ENCODE assay signal across 8 cellular contexts in the genomic region with DNA sequence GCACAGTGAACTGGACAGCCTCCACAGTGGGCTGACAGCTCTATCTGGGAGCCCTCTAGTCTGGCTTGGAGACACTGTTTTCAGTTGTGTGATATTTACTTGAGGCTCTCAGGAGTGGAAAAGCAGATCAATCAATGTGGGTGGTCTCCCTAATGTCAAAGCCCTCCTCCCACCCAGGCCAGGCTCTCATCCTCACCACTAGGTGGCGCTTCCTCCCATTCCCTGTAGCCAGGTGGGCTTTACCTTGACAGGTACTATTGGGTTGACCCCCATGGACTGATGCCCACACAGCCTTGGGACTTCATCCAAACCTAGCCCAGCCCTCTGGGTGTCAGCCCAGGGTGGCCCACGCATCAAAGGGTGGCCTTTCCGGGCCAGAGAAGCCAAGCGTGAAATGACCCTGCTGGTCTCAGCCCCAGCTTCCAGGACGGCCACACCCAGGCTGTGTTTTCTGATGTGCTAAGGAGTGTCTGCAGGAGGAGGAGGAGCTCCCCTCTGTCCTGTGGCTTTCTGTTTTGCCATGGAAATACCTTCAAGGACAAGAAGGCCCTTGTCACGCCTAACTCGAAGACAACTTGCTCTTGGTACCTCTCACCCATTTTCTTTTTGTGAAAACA. TPM values are rescaled to one million over a fixed set of nuclear protein-coding genes. Genes with fewer than 3 reads are reported as not detected.
DNase-seq lines count a peak whose midpoint lies in the region; ATAC-seq and TF ChIP-seq lines count a peak whose summit lies in the region.

No MANE protein-coding gene starts in this region.

- no TSS peak for BruUV-seq in Calu3 (replicated peaks; lab: Mats Ljungman, UMichigan)

- DNase-seq in Calu3 = peak; percentile 17
- peak; percentile 34 for DNase-seq in NAMALWA (ENCODE audit: low spot score)
- DNase-seq in astrocyte of the spinal cord (ENCODE audit: low read depth, low spot score) = no peak
- peak; percentile 21 for DNase-seq in natural killer cell
- no peak for DNase-seq in KG1 (lab: John Stamatoyannopoulos, UW)
- DNase-seq in NCI-H1694 (lab: John Stamatoyannopoulos, UW) = no peak
- no peak for DNase-seq in HK-2 (ENCODE audit: unreplicated experiment)
- no peak for DNase-seq in globus pallidus (ENCODE audit: low spot score)

- H3K27ac Mint-ChIP-seq in Calu3 (ENCODE audit: unreplicated experiment) = no peak overlapping the region
- H3K27ac Mint-ChIP-seq in natural killer cell = no peak overlapping the region

- H3K9me3 Mint-ChIP-seq in Calu3 (ENCODE audit: low read depth, unreplicated experiment) = no peaks in the 10 kb centered on the region
- no peaks in the 10 kb centered on the region for H3K9me3 Mint-ChIP-seq in natural killer cell

- no peak overlapping the region for H3K4me3 ChIP-seq in astrocyte of the spinal cord (ENCODE audit: low read depth, low read length)

- peak; percentile 57 for TF ChIP-seq CTCF in Calu3 (IDR thresholded peaks at IDR 0.05; ENCODE audit: unreplicated experiment)
- peak; percentile 53 for TF ChIP-seq CTCF in astrocyte of the spinal cord (IDR thresholded peaks at IDR 0.05; ENCODE audit: low read depth, low read length)
- peak; percentile 71 for TF ChIP-seq CTCF in natural killer cell (IDR thresholded peaks at IDR 0.05)

- ATAC-seq in natural killer cell = peak in 1 of 3 donors; percentile 35

- H3K4me3 Mint-ChIP-seq in Calu3 (ENCODE audit: low read depth, unreplicated experiment) (no peak overlapping the region), natural killer cell (no peak overlapping the region)

- CTCF ChIA-PET in Calu3 (lab: Charles Lee) = no interaction called here

- H3K4me1 Mint-ChIP-seq in Calu3 (ENCODE audit: low read depth, unreplicated experiment) (no peaks in the 10 kb centered on the region), natural killer cell (peaks cover 9 to 11% of the 10 kb centered on the region in 2 donors)

- no peaks in the 10 kb centered on the region for H3K36me3 Mint-ChIP-seq in Calu3 (ENCODE audit: insufficient read depth, unreplicated experiment)
- no peaks in the 10 kb centered on the region for H3K36me3 Mint-ChIP-seq in natural killer cell

- in situ Hi-C loops in astrocyte of the spinal cord (cut with HindIII; ENCODE audit: low sequenced_read_pairs) = no loop called here

- H3K27me3 Mint-ChIP-seq in Calu3 (ENCODE audit: unreplicated experiment) (no peaks in the 10 kb centered on the region), natural killer cell (ENCODE audit: low read depth in 2 of 2) (peaks cover 8 to 26% of the 10 kb centered on the region in 2 donors)

- intact Hi-C loops in Calu3 (cut with micrococcal nuclease; ENCODE audit: unreplicated experiment) (no loop called here), natural killer cell (cut with micrococcal nuclease) (no loop called here)

RNA-seq across cellular contexts. Expression of a gene that starts 54.0 kb away (rescaled TPM):
- 0.24 and 0.42 TPM in 2 replicates for total RNA-seq in Calu3 (2022)
- total RNA-seq in natural killer cell = not detected

Comparison
In these comparisons a context has a peak if more than half of its experiments do, and no peak if none do; other contexts are left out.
1. DNase-seq: peak in Calu3 (single experiment), NAMALWA (single experiment) and natural killer cell (single experiment); none in astrocyte of the spinal cord (single experiment), KG1 (single experiment), NCI-H1694 (single experiment), HK-2 (single experiment) and globus pallidus (single experiment).
2. Peak in every context shown above with its lines, with median percentiles within 50 percentile points of each other: CTCF ChIP-seq.